Comparison of ENCODE assay signal across 8 cellular contexts in genomic region chr9:4297795-4298254, GRCh38. TPM values are rescaled to one million over a fixed set of nuclear protein-coding genes. Genes with fewer than 3 reads are reported as not detected.
A peak's percentile ranks its signal among the peaks of the same experiment; 100 is the strongest.
DNase-seq lines count a peak whose midpoint lies in the region; ATAC-seq and TF ChIP-seq lines count a peak whose summit lies in the region.

No MANE protein-coding gene starts in this region.

- DNase-seq in AG08396 (ENCODE audit: low spot score) = peak; percentile 53
- DNase-seq in SK-MEL-5 (ENCODE audit: low read depth, low spot score) = peak; percentile 6
- peak in 40 of 58 donors; percentile 19 to 73 (median 39) for DNase-seq in anterior cingulate cortex (lab: John Stamatoyannopoulos, UW)
- peak; percentile 77 for DNase-seq in left ventricle myocardium superior
- DNase-seq in progenitor cell of endocrine pancreas (ENCODE audit: low spot score, unreplicated experiment) = peak; percentile 80
- no peak for DNase-seq in SK-N-DZ (ENCODE audit: low spot score)

- TF ChIP-seq CTCF in progenitor cell of endocrine pancreas (IDR thresholded peaks at IDR 0.05; ENCODE audit: unreplicated experiment) = no peak

- no peaks in the 10 kb centered on the region for H3K27me3 Mint-ChIP-seq in progenitor cell of endocrine pancreas

- no peaks in the 10 kb centered on the region for H3K9me3 Mint-ChIP-seq in progenitor cell of endocrine pancreas (ENCODE audit: low read depth)

- intact Hi-C loops in left ventricle myocardium superior (cut with micrococcal nuclease) = loop anchor here (10.0 kb wide), 1 partner anchor 203 kb away; no protein-coding TSS in a partner anchor

- H3K4me1 Mint-ChIP-seq in progenitor cell of endocrine pancreas (ENCODE audit: low read depth) = peaks cover 41% of the 10 kb centered on the region

- in situ Hi-C loops in SK-MEL-5 (cut with HindIII; ENCODE audit: low pct_unique_long_range_greater_than_20kb, low sequenced_read_pairs) = no loop called here

- peaks cover 4% of the 10 kb centered on the region for H3K36me3 Mint-ChIP-seq in progenitor cell of endocrine pancreas (ENCODE audit: insufficient read depth)

- peak overlapping the region; percentile 88 for H3K4me3 Mint-ChIP-seq in progenitor cell of endocrine pancreas (ENCODE audit: low read depth)

- ATAC-seq in GM18867 (IDR thresholded peaks at IDR 0.05; ENCODE audit: unreplicated experiment) (peak; percentile 37), HG03280 (IDR thresholded peaks at IDR 0.05; ENCODE audit: unreplicated experiment) (peak; percentile 39), left ventricle myocardium superior (peak; percentile 57)

- H3K27ac Mint-ChIP-seq in progenitor cell of endocrine pancreas = peak overlapping the region; percentile 99

RNA-seq across cellular contexts. Expression of gene GLIS3, which starts 2.0 kb away (rescaled TPM):
- 0.03 and 0.08 TPM in 2 replicates for total RNA-seq in SK-MEL-5 (2014; rRNA removed; shearing (Covaris generic))
- polyA plus RNA-seq in SK-MEL-5 (2015; cell fraction: cytosol; rRNA removed) = 0.01 TPM in 1 of 2 replicates, not detected in the other
- polyA plus RNA-seq in SK-MEL-5 (2015; cell fraction: nucleus; rRNA removed) = 6.2 TPM in 1 of 2 replicates, not detected in the other
- 3.7 TPM for total RNA-seq in left ventricle myocardium superior
- total RNA-seq in progenitor cell of endocrine pancreas = 90.7 and 101 TPM in 2 replicates
- not detected in 2 replicates for polyA plus RNA-seq in SK-N-DZ (2014; cell fraction: cytosol; rRNA removed)
- polyA plus RNA-seq in SK-N-DZ (2014; cell fraction: nucleus; rRNA removed) = not detected in 2 replicates

Comparison
In these comparisons a context has a peak if more than half of its experiments do, and no peak if none do; other contexts are left out.
1. RNA of gene GLIS3, which starts 2.0 kb away (total RNA-seq): 90.7 to 101 TPM in progenitor cell of endocrine pancreas; 3.7 TPM in left ventricle myocardium superior (single experiment) and 0.03 to 0.08 TPM in SK-MEL-5; every median in the first group is over 10 times any median in the second.
2. Peak in every context shown above with its lines, with median percentiles within 50 percentile points of each other: ATAC-seq.